In genomic region chr13:32904271-32904670, GRCh38 we compare ENCODE assay signal across 19 cellular contexts.
DNase-seq lines count a peak whose midpoint lies in the region; ATAC-seq, FAIRE-seq and TF ChIP-seq lines count a peak whose summit lies in the region.
"Had no signal": no experiment of that assay in that cellular context is flagged by ENCODE, and none has a peak within 500 bp of the region (broad histone marks: within the 10 kb centered on the region; RNA-seq: fewer than 3 reads in every experiment).

No MANE protein-coding gene starts in this region.

- H3K27ac ChIP-seq in heart right ventricle (peak overlapping the region in 6 of 10 donors; percentile 0 to 71 (median 22)), astrocyte (ENCODE audit: low read depth, low read length) (no peak overlapping the region), esophagus muscularis mucosa (replicated peaks in 1 of 4) (no peak overlapping the region), temporal lobe (ENCODE audit: low read depth, low read length) (peak overlapping the region; percentile 4), adrenal gland (no peak overlapping the region)
- H3K27ac ChIP-seq: A549 had no signal

- H3K9me3 ChIP-seq in heart right ventricle (no peaks in the 10 kb centered on the region), astrocyte (ENCODE audit: insufficient read depth, low read depth, low read length) (no peaks in the 10 kb centered on the region), esophagus muscularis mucosa (no peaks in the 10 kb centered on the region), adrenal gland (replicated peaks in 1 of 3) (no peaks in the 10 kb centered on the region)
- H3K9me3 ChIP-seq: A549 had no signal

- peak overlapping the region; percentile 80 for H3K27ac Mint-ChIP-seq in astrocyte (ENCODE audit: unreplicated experiment)
- H3K27ac Mint-ChIP-seq in activated T-helper 1 cell treated with anti-CD3 and anti-CD28 coated beads, Interleukin-12 subunit alpha, Interleukin-12 subunit beta, Interleukin-2, Interleukin-4 antibody, amounts not matched to agents 30 ng/mL and 10 ng/mL and 1 ng/mL, durations not matched to agents 14 hours and 24 hours and 36 hours = no peak overlapping the region
- H3K27ac Mint-ChIP-seq: CD8-positive, alpha-beta T cell had no signal

- no peak overlapping the region for H3K9ac ChIP-seq in astrocyte (ENCODE audit: low read length)

- intact Hi-C loops in heart right ventricle (cut with DNase I) = loop anchor here in 1 of 10 donors (10.0 kb wide), 1 partner anchor 219 kb away; no protein-coding TSS in a partner anchor
- intact Hi-C loops in Right ventricle myocardium inferior (cut with DNase I) = loop anchor here (5.0 kb wide), 1 partner anchor 317 kb away; the partner anchor contains the start of gene PDS5B
- intact Hi-C loops in esophagus muscularis mucosa (cut with DNase I) = no loop called here
- intact Hi-C loops in activated T-helper 1 cell treated with anti-CD3 and anti-CD28 coated beads, Interleukin-12 subunit alpha, Interleukin-12 subunit beta, Interleukin-2, Interleukin-4 antibody, amounts not matched to agents 30 ng/mL and 10 ng/mL and 1 ng/mL, durations not matched to agents 14 hours and 24 hours and 36 hours (cut with micrococcal nuclease) = loop anchor here (2.0 to 10.0 kb wide), 9 partner anchors 31 to 921 kb away; partner anchors contain the start of genes KL and N4BP2L2
- intact Hi-C loops in adrenal gland (cut with DNase I) = no loop called here

- no peak overlapping the region for H3K4me2 ChIP-seq in astrocyte (ENCODE audit: low read length)
- H3K4me2 ChIP-seq: A549 had no signal

- H3K27me3 ChIP-seq in heart right ventricle = no peaks in the 10 kb centered on the region
- H3K27me3 ChIP-seq in astrocyte (ENCODE audit: insufficient read depth, low read length) = no peaks in the 10 kb centered on the region
- H3K27me3 ChIP-seq in esophagus muscularis mucosa = no peaks in the 10 kb centered on the region
- H3K27me3 ChIP-seq in adrenal gland = no peaks in the 10 kb centered on the region

- no peak overlapping the region for H2AFZ ChIP-seq in astrocyte (ENCODE audit: low read depth, low read length)

- ATAC-seq in heart right ventricle (peak in 2 of 8 donors; percentile 2 to 10), Right ventricle myocardium inferior (no peak)
- ATAC-seq: A549; CD8-positive, alpha-beta T cell had no signal

- FAIRE-seq in astrocyte (lab: Jason Lieb, UNC) = no peak
- FAIRE-seq: A549, HTR-8/SVneo had no signal

- DNase-seq in heart right ventricle (no peak), Right ventricle myocardium inferior (ENCODE audit: missing footprints) (no peak), astrocyte (ENCODE audit: low read depth) (peak; percentile 72), esophagus muscularis mucosa (ENCODE audit: extremely low spot score) (peak; percentile 7), adrenal gland (no peak)
- DNase-seq in activated T-helper 1 cell treated with anti-CD3 and anti-CD28 coated beads, Interleukin-12 subunit alpha, Interleukin-12 subunit beta, Interleukin-2, Interleukin-4 antibody, amounts not matched to agents 30 ng/mL and 10 ng/mL and 1 ng/mL, durations not matched to agents 14 hours and 24 hours and 36 hours (ENCODE audit: low spot score) = no peak
- DNase-seq: Calu3; CD8-positive, alpha-beta T cell; GF-D8; IMR-90; NCI-H1417; NCI-H187; NCI-H2227 treated with DMSO at 0.1 percent for 48 hours; NCI-H510A treated with DMSO at 0.1 percent for 48 hours; NCI-H774; RPMI8226 had no signal

- H3K36me3 ChIP-seq in heart right ventricle (no peaks in the 10 kb centered on the region), astrocyte (ENCODE audit: insufficient read depth, low read length) (no peaks in the 10 kb centered on the region), esophagus muscularis mucosa (no peaks in the 10 kb centered on the region), adrenal gland (replicated peaks in 1 of 2) (no peaks in the 10 kb centered on the region)

- H4K20me1 ChIP-seq in astrocyte (ENCODE audit: insufficient read depth, low read length) = no peaks in the 10 kb centered on the region

- 77 to 85% methylated on average over 2 of the region's 2 CpGs for WGBS in heart right ventricle, 2 donors
- 83% methylated on average over 2 of the region's 2 CpGs for WGBS in esophagus muscularis mucosa
- 80 to 87% (median 83%) methylated on average over 2 of the region's 2 CpGs for WGBS in adrenal gland, 4 donors

- H3K4me1 ChIP-seq in heart right ventricle (peaks cover 0 to 19% (median 3%) of the 10 kb centered on the region in 9 donors), astrocyte (ENCODE audit: insufficient read depth, low read length) (peaks cover 36% of the 10 kb centered on the region), esophagus muscularis mucosa (peaks cover 0 to 23% (median 17%) of the 10 kb centered on the region in 4 donors), adrenal gland (replicated peaks in 1 of 2) (peaks cover 0 to 5% of the 10 kb centered on the region in 2 donors)
- H3K4me1 ChIP-seq: A549 had no signal

- TF ChIP-seq EP300 in esophagus muscularis mucosa (IDR thresholded peaks at IDR 0.05) = no peak

- H3K4me1 Mint-ChIP-seq in astrocyte (ENCODE audit: low read depth, unreplicated experiment) = peaks cover 34% of the 10 kb centered on the region
- peaks cover 30% of the 10 kb centered on the region for H3K4me1 Mint-ChIP-seq in activated T-helper 1 cell treated with anti-CD3 and anti-CD28 coated beads, Interleukin-12 subunit alpha, Interleukin-12 subunit beta, Interleukin-2, Interleukin-4 antibody, amounts not matched to agents 30 ng/mL and 10 ng/mL and 1 ng/mL, durations not matched to agents 14 hours and 24 hours and 36 hours (ENCODE audit: low read depth)

- H3K9me3 Mint-ChIP-seq in astrocyte (ENCODE audit: unreplicated experiment) = no peaks in the 10 kb centered on the region
- H3K9me3 Mint-ChIP-seq in activated T-helper 1 cell treated with anti-CD3 and anti-CD28 coated beads, Interleukin-12 subunit alpha, Interleukin-12 subunit beta, Interleukin-2, Interleukin-4 antibody, amounts not matched to agents 30 ng/mL and 10 ng/mL and 1 ng/mL, durations not matched to agents 14 hours and 24 hours and 36 hours = peaks cover 5% of the 10 kb centered on the region

- no peak overlapping the region for H3K4me3 Mint-ChIP-seq in astrocyte (ENCODE audit: unreplicated experiment)
- H3K4me3 Mint-ChIP-seq in activated T-helper 1 cell treated with anti-CD3 and anti-CD28 coated beads, Interleukin-12 subunit alpha, Interleukin-12 subunit beta, Interleukin-2, Interleukin-4 antibody, amounts not matched to agents 30 ng/mL and 10 ng/mL and 1 ng/mL, durations not matched to agents 14 hours and 24 hours and 36 hours = no peak overlapping the region
- H3K4me3 Mint-ChIP-seq: CD8-positive, alpha-beta T cell had no signal

- H3K4me3 ChIP-seq in heart right ventricle (no peak overlapping the region), astrocyte (ENCODE audit: insufficient read depth, low read depth, low read length) (no peak overlapping the region), esophagus muscularis mucosa (no peak overlapping the region), adrenal gland (no peak overlapping the region)
- H3K4me3 ChIP-seq: A549 had no signal

- TF ChIP-seq CTCF in heart right ventricle (IDR thresholded peaks at IDR 0.05) = no peak
- no peak for TF ChIP-seq CTCF in astrocyte (IDR thresholded peaks at IDR 0.05; ENCODE audit: insufficient read depth, low read depth, low read length)
- no peak for TF ChIP-seq CTCF in esophagus muscularis mucosa (IDR thresholded peaks at IDR 0.05)
- TF ChIP-seq CTCF in adrenal gland (IDR thresholded peaks at IDR 0.05) = no peak

- H3K36me3 Mint-ChIP-seq in astrocyte (ENCODE audit: low read depth, unreplicated experiment) = no peaks in the 10 kb centered on the region
- H3K36me3 Mint-ChIP-seq in activated T-helper 1 cell treated with anti-CD3 and anti-CD28 coated beads, Interleukin-12 subunit alpha, Interleukin-12 subunit beta, Interleukin-2, Interleukin-4 antibody, amounts not matched to agents 30 ng/mL and 10 ng/mL and 1 ng/mL, durations not matched to agents 14 hours and 24 hours and 36 hours (ENCODE audit: low read depth) = no peaks in the 10 kb centered on the region
- H3K36me3 Mint-ChIP-seq: CD8-positive, alpha-beta T cell had no signal

- no peaks in the 10 kb centered on the region for H3K27me3 Mint-ChIP-seq in astrocyte (ENCODE audit: low read depth, unreplicated experiment)
- H3K27me3 Mint-ChIP-seq in activated T-helper 1 cell treated with anti-CD3 and anti-CD28 coated beads, Interleukin-12 subunit alpha, Interleukin-12 subunit beta, Interleukin-2, Interleukin-4 antibody, amounts not matched to agents 30 ng/mL and 10 ng/mL and 1 ng/mL, durations not matched to agents 14 hours and 24 hours and 36 hours (ENCODE audit: insufficient read depth) = peaks cover 4% of the 10 kb centered on the region

- no peaks in the 10 kb centered on the region for H3K79me2 ChIP-seq in astrocyte (ENCODE audit: insufficient read depth, low read length)

- TF ChIP-seq POLR2A in esophagus muscularis mucosa (IDR thresholded peaks at IDR 0.05; ENCODE audit: low read depth) (no peak), adrenal gland (IDR thresholded peaks at IDR 0.05) (no peak)

Comparison
In these comparisons a context has a peak if more than half of its experiments do, and no peak if none do; other contexts are left out.
1. DNase-seq: peak in astrocyte (single experiment) and esophagus muscularis mucosa (single experiment); none in heart right ventricle (0 of 2), Right ventricle myocardium inferior (single experiment), activated T-helper 1 cell treated with anti-CD3 and anti-CD28 coated beads, Interleukin-12 subunit alpha, Interleukin-12 subunit beta, Interleukin-2, Interleukin-4 antibody, amounts not matched to agents 30 ng/mL and 10 ng/mL and 1 ng/mL, durations not matched to agents 14 hours and 24 hours and 36 hours (single experiment) and adrenal gland (0 of 7).
2. H3K27ac ChIP-seq: peak in heart right ventricle (6 of 10) and temporal lobe (single experiment); none in astrocyte (single experiment), esophagus muscularis mucosa (0 of 4) and adrenal gland (0 of 5).
3. intact Hi-C loops: an anchor here in Right ventricle myocardium inferior (5.0 kb wide) and activated T-helper 1 cell treated with anti-CD3 and anti-CD28 coated beads, Interleukin-12 subunit alpha, Interleukin-12 subunit beta, Interleukin-2, Interleukin-4 antibody, amounts not matched to agents 30 ng/mL and 10 ng/mL and 1 ng/mL, durations not matched to agents 14 hours and 24 hours and 36 hours (2.0 to 10.0 kb wide); none called in esophagus muscularis mucosa and adrenal gland.